In genomic region chr16:71840052-71840451, GRCh38 we compare ENCODE assay signal across 1 cellular context.
TF ChIP-seq lines count a peak whose summit lies in the region.

No MANE protein-coding gene starts in this region.

TF ChIP-seq in GM23338, 12 proteins besides CTCF, POLR2A, EP300 and RAD21:
- TF ChIP-seq CREB1 (CRISPR knock-in tag; IDR thresholded peaks at IDR 0.05; ENCODE audit: low read depth) (no peak), POLR2AphosphoS5 (IDR thresholded peaks at IDR 0.05; ENCODE audit: low read depth) (no peak), ETS1 (IDR thresholded peaks at IDR 0.05) (no peak), EZH2 (IDR thresholded peaks at IDR 0.05; ENCODE audit: low read depth, unreplicated experiment) (no peak), EZH2phosphoT487 (IDR thresholded peaks at IDR 0.05; ENCODE audit: unreplicated experiment) (no peak), STAT1 (IDR thresholded peaks at IDR 0.05; ENCODE audit: unreplicated experiment) (no peak), NANOG (IDR thresholded peaks at IDR 0.05; ENCODE audit: borderline replicate concordance) (no peak), JUNB (IDR thresholded peaks at IDR 0.05; ENCODE audit: unreplicated experiment) (no peak)
